Comparison of ENCODE assay signal across 9 cellular contexts in genomic region chr13:28268800-28269223, GRCh38.
DNase-seq lines count a peak whose midpoint lies in the region; ATAC-seq and TF ChIP-seq lines count a peak whose summit lies in the region.
"Had no signal": no experiment of that assay in that cellular context is flagged by ENCODE, and none has a peak within 500 bp of the region (broad histone marks: within the 10 kb centered on the region; RNA-seq: fewer than 3 reads in every experiment).

No MANE protein-coding gene starts in this region.

- H3K4me1 ChIP-seq in CD4-positive, CD25-positive, alpha-beta regulatory T cell (ENCODE audit: control insufficient read depth, insufficient read depth, low read length, poor library complexity, severe bottlenecking) = peaks cover 4% of the 10 kb centered on the region
- H3K4me1 ChIP-seq in testis (no peaks in the 10 kb centered on the region), osteoblast (ENCODE audit: insufficient read depth, low read length) (no peaks in the 10 kb centered on the region)

- H3K27me3 Mint-ChIP-seq in CD4-positive, CD25-positive, alpha-beta regulatory T cell = no peaks in the 10 kb centered on the region
- no peaks in the 10 kb centered on the region for H3K27me3 Mint-ChIP-seq in osteocyte (ENCODE audit: unreplicated experiment)

- DNase-seq in CD4-positive, CD25-positive, alpha-beta regulatory T cell = peak in 2 of 3 donors; percentile 34 to 73
- DNase-seq in GM19240 (ENCODE audit: insufficient read length, low spot score) (peak; percentile 35), OCI-M1 (lab: John Stamatoyannopoulos, UW) (peak; percentile 71), testis (no peak), osteocyte (ENCODE audit: extremely low spot score, unreplicated experiment) (no peak), osteoblast (ENCODE audit: insufficient read length, low spot score, missing footprints) (no peak), NCI-H774 (lab: John Stamatoyannopoulos, UW) (no peak)
- DNase-seq: NCI-H2081 had no signal

- TF ChIP-seq CTCF in testis (IDR thresholded peaks at IDR 0.05) = no peak
- TF ChIP-seq CTCF in osteocyte (IDR thresholded peaks at IDR 0.05) = no peak
- TF ChIP-seq CTCF in osteoblast (IDR thresholded peaks at IDR 0.05; ENCODE audit: extremely low read depth, low read depth, low read length) = no peak

- H3K79me2 ChIP-seq in osteoblast (ENCODE audit: insufficient read depth, low read length) = no peaks in the 10 kb centered on the region

- peaks cover 10 to 13% (median 11%) of the 10 kb centered on the region in 4 donors for H3K4me1 Mint-ChIP-seq in CD4-positive, CD25-positive, alpha-beta regulatory T cell
- H3K4me1 Mint-ChIP-seq in osteocyte (ENCODE audit: unreplicated experiment) = no peaks in the 10 kb centered on the region

- peaks cover 31% of the 10 kb centered on the region for H3K36me3 Mint-ChIP-seq in CD4-positive, CD25-positive, alpha-beta regulatory T cell
- peaks cover 33% of the 10 kb centered on the region for H3K36me3 Mint-ChIP-seq in osteocyte (ENCODE audit: unreplicated experiment)

- no peaks in the 10 kb centered on the region for H4K20me1 ChIP-seq in osteoblast (ENCODE audit: insufficient read depth, low read length)

- no peak overlapping the region for H3K27ac ChIP-seq in CD4-positive, CD25-positive, alpha-beta regulatory T cell (ENCODE audit: insufficient read depth, low read length, poor library complexity, severe bottlenecking)
- H3K27ac ChIP-seq in testis (no peak overlapping the region), osteoblast (ENCODE audit: low read depth, low read length) (no peak overlapping the region)

- H3K9me3 ChIP-seq in CD4-positive, CD25-positive, alpha-beta regulatory T cell (ENCODE audit: control insufficient read depth in 2 of 2, low read length in 2 of 2) = no peaks in the 10 kb centered on the region
- H3K9me3 ChIP-seq in testis (no peaks in the 10 kb centered on the region), osteoblast (ENCODE audit: low read depth, low read length) (no peaks in the 10 kb centered on the region)

- no peak overlapping the region for H3K4me3 ChIP-seq in CD4-positive, CD25-positive, alpha-beta regulatory T cell (ENCODE audit: low read depth, low read length)
- H3K4me3 ChIP-seq in testis = no peak overlapping the region
- H3K4me3 ChIP-seq in osteoblast (ENCODE audit: insufficient read depth, low read length) = no peak overlapping the region

- H3K36me3 ChIP-seq in CD4-positive, CD25-positive, alpha-beta regulatory T cell (ENCODE audit: control insufficient read depth, insufficient read depth, low read length) = peaks cover 74% of the 10 kb centered on the region
- H3K36me3 ChIP-seq in testis (ENCODE audit: low read depth, missing control alignments) (no peaks in the 10 kb centered on the region), osteoblast (ENCODE audit: insufficient read depth, low read length) (peaks cover 16% of the 10 kb centered on the region)

- H3K27me3 ChIP-seq in CD4-positive, CD25-positive, alpha-beta regulatory T cell (ENCODE audit: control insufficient read depth, insufficient read depth, low read length) = no peaks in the 10 kb centered on the region
- no peaks in the 10 kb centered on the region for H3K27me3 ChIP-seq in testis
- no peaks in the 10 kb centered on the region for H3K27me3 ChIP-seq in osteoblast (ENCODE audit: insufficient read depth, low read length)

- intact Hi-C loops in testis (cut with DNase I; ENCODE audit: low total_unique reads) = no loop called here

- ATAC-seq in CD4-positive, CD25-positive, alpha-beta regulatory T cell (ENCODE audit: low read depth in 2 of 2) = peak; percentile 40 to 67
- peak; percentile 97 for ATAC-seq in HG03064 (IDR thresholded peaks at IDR 0.05; ENCODE audit: low read depth, unreplicated experiment)

- H3K9me3 Mint-ChIP-seq in CD4-positive, CD25-positive, alpha-beta regulatory T cell = no peaks in the 10 kb centered on the region
- H3K9me3 Mint-ChIP-seq in osteocyte (ENCODE audit: unreplicated experiment) = no peaks in the 10 kb centered on the region

- no peak overlapping the region for H3K4me2 ChIP-seq in osteoblast (ENCODE audit: insufficient read depth, low read length)

- H2AFZ ChIP-seq in osteoblast (ENCODE audit: low read length) = no peak overlapping the region

- H3K27ac Mint-ChIP-seq in CD4-positive, CD25-positive, alpha-beta regulatory T cell = no peak overlapping the region
- H3K27ac Mint-ChIP-seq in osteocyte (ENCODE audit: unreplicated experiment) = no peak overlapping the region

- H3K4me3 Mint-ChIP-seq in CD4-positive, CD25-positive, alpha-beta regulatory T cell = peak overlapping the region in 1 of 4 donors; percentile 22
- no peak overlapping the region for H3K4me3 Mint-ChIP-seq in osteocyte (ENCODE audit: unreplicated experiment)

- no peak for TF ChIP-seq POLR2A in testis (IDR thresholded peaks at IDR 0.05)

Comparison
In these comparisons a context has a peak if more than half of its experiments do, and no peak if none do; other contexts are left out.
1. DNase-seq: peak in CD4-positive, CD25-positive, alpha-beta regulatory T cell (2 of 3), GM19240 (single experiment) and OCI-M1 (single experiment); none in testis (single experiment), osteocyte (single experiment), osteoblast (single experiment) and NCI-H774 (single experiment).